Comparison of ENCODE assay signal across 1 cellular context in genomic region chr13:31885994-31886393, GRCh38.
TF ChIP-seq lines count a peak whose summit lies in the region.

No MANE protein-coding gene starts in this region.

TF ChIP-seq in H1, 55 proteins besides CTCF, POLR2A, EP300 and RAD21 (continued from another document):
- TF ChIP-seq SP2 (IDR thresholded peaks at IDR 0.05; ENCODE audit: low read length) (no peak), SP4 (IDR thresholded peaks at IDR 0.05; ENCODE audit: low read length) (no peak), NRF1 (IDR thresholded peaks at IDR 0.05; ENCODE audit: low read depth, low read length) (no peak), YY1 (IDR thresholded peaks at IDR 0.05; ENCODE audit: low read depth, low read length) (no peak), KDM1A (IDR thresholded peaks at IDR 0.05; ENCODE audit: borderline replicate concordance, low read length) (no peak), ATF2 (IDR thresholded peaks at IDR 0.05; ENCODE audit: low read length) (no peak), SIRT6 (IDR thresholded peaks at IDR 0.05; ENCODE audit: low read length) (no peak), USF2 (IDR thresholded peaks at IDR 0.05; ENCODE audit: low read length) (no peak), ZNF274 (IDR thresholded peaks at IDR 0.05; ENCODE audit: borderline replicate concordance, extremely low read depth, low read length) (no peak), EZH2 (IDR thresholded peaks at IDR 0.05; ENCODE audit: low read depth, low read length, severe bottlenecking) (no peak)
